Comparison of ENCODE assay signal across 12 cellular contexts in genomic region chr11:118889796-118890195, GRCh38. TPM values are rescaled to one million over a fixed set of nuclear protein-coding genes. Genes with fewer than 3 reads are reported as not detected.
DNase-seq lines count a peak whose midpoint lies in the region; ATAC-seq and TF ChIP-seq lines count a peak whose summit lies in the region.
"Had no signal": no experiment of that assay in that cellular context is flagged by ENCODE, and none has a peak within 500 bp of the region (broad histone marks: within the 10 kb centered on the region; RNA-seq: fewer than 3 reads in every experiment).

No MANE protein-coding gene starts in this region.

- H3K9me3 ChIP-seq in body of pancreas (no peaks in the 10 kb centered on the region), hepatocyte (ENCODE audit: low read depth) (no peaks in the 10 kb centered on the region), gastrocnemius medialis (no peaks in the 10 kb centered on the region)

- in situ Hi-C loops in gastrocnemius medialis (cut with MboI; ENCODE audit: low sequenced_read_pairs in 4 of 4), result no loop called here

- peak; percentile 72 for ATAC-seq in body of pancreas
- peak; percentile 35 to 43 for ATAC-seq in gastrocnemius medialis
- ATAC-seq in GM19023 (IDR thresholded peaks at IDR 0.05; ENCODE audit: unreplicated experiment), result no peak
- ATAC-seq in HG03039 (IDR thresholded peaks at IDR 0.05; ENCODE audit: unreplicated experiment), result no peak

- H3K27ac ChIP-seq in body of pancreas, result peak overlapping the region; percentile 11 to 64 (median 54)
- no peak overlapping the region for H3K27ac ChIP-seq in hepatocyte
- H3K27ac ChIP-seq in gastrocnemius medialis, result peak overlapping the region in 3 of 4 donors; percentile 14 to 41 (median 35)

- H3K4me2 ChIP-seq in hepatocyte, result no peak overlapping the region

- WGBS in body of pancreas, 2 donors, result 37 to 39% methylated on average over 2 to 5 of the region's 5 CpGs
- 54% methylated on average over 5 of the region's 5 CpGs for WGBS in hepatocyte (ENCODE audit: low lambda C conversion rate, missing lambda C conversion rate)

- intact Hi-C loops in body of pancreas (cut with DNase I), result loop anchor here (10.0 kb wide), 1 partner anchor 85 kb away; no protein-coding TSS in a partner anchor
- intact Hi-C loops in gastrocnemius medialis (cut with DNase I; ENCODE audit: low total_unique reads), result no loop called here

- no peaks in the 10 kb centered on the region for H3K79me2 ChIP-seq in hepatocyte

- peak in 2 of 3 donors; percentile 17 to 44 for TF ChIP-seq POLR2A in body of pancreas (IDR thresholded peaks at IDR 0.05)
- no peak for TF ChIP-seq POLR2A in gastrocnemius medialis (IDR thresholded peaks at IDR 0.05)

- H3K4me3 ChIP-seq in body of pancreas (no peak overlapping the region), hepatocyte (no peak overlapping the region), gastrocnemius medialis (no peak overlapping the region)

- no peaks in the 10 kb centered on the region for H3K36me3 ChIP-seq in body of pancreas (replicated peaks in 1 of 2; ENCODE audit: insufficient read depth in 1 of 2, low read depth in 2 of 2)
- H3K36me3 ChIP-seq in hepatocyte (replicated peaks; ENCODE audit: insufficient read depth, low read depth), result no peaks in the 10 kb centered on the region
- no peaks in the 10 kb centered on the region for H3K36me3 ChIP-seq in gastrocnemius medialis

- no peaks in the 10 kb centered on the region for H3K27me3 ChIP-seq in body of pancreas
- H3K27me3 ChIP-seq in hepatocyte, result no peaks in the 10 kb centered on the region
- no peaks in the 10 kb centered on the region for H3K27me3 ChIP-seq in gastrocnemius medialis

- no peaks in the 10 kb centered on the region for H3K9me2 ChIP-seq in hepatocyte (replicated peaks; ENCODE audit: insufficient read depth)

- peak; percentile 76 for DNase-seq in EL
- DNase-seq in body of pancreas, result peak; percentile 63 to 90 (median 80)
- DNase-seq in hepatocyte (ENCODE audit: low spot score), result peak; percentile 31
- peak in 1 of 2 donors; percentile 66 for DNase-seq in gastrocnemius medialis
- no peak for DNase-seq in DMS53 (lab: John Stamatoyannopoulos, UW)
- no peak for DNase-seq in activated naive CD4-positive, alpha-beta T cell (lab: John Stamatoyannopoulos, UW)
- DNase-seq: activated gamma-delta T cell, NCI-H510A had no signal

- H4K20me1 ChIP-seq in hepatocyte (ENCODE audit: insufficient read depth, poor library complexity, severe bottlenecking), result no peaks in the 10 kb centered on the region

- no peak overlapping the region for H2AFZ ChIP-seq in hepatocyte

- TF ChIP-seq CTCF in body of pancreas (IDR thresholded peaks at IDR 0.05), result peak in 1 of 7 experiments; percentile 17
- no peak for TF ChIP-seq CTCF in hepatocyte (IDR thresholded peaks at IDR 0.05; ENCODE audit: poor library complexity)
- TF ChIP-seq CTCF in gastrocnemius medialis (IDR thresholded peaks at IDR 0.05 in 4 of 5, conservative IDR thresholded peaks at IDR 0.05 in 1 of 5), result no peak

- peaks cover 53% of the 10 kb centered on the region for H3K4me1 ChIP-seq in body of pancreas
- peaks cover 6% of the 10 kb centered on the region for H3K4me1 ChIP-seq in hepatocyte (ENCODE audit: insufficient read depth)
- peaks cover 28 to 31% of the 10 kb centered on the region in 2 donors for H3K4me1 ChIP-seq in gastrocnemius medialis

RNA-seq across cellular contexts. Expression of gene CXCR5, which starts 6.1 kb away (rescaled TPM):
- total RNA-seq in body of pancreas (not detected), hepatocyte (not detected in 2 replicates), gastrocnemius medialis (not detected)
- polyA plus RNA-seq in hepatocyte, result 0.11 and 0.29 TPM in 2 replicates
- total RNA-seq: Daoy, neural crest cell had no signal

RNA-seq across cellular contexts. Expression of gene BCL9L, which starts 35.9 kb away (rescaled TPM):
- total RNA-seq in body of pancreas (10 to 100 TPM; 13.2 to 16.5 TPM), hepatocyte (7.8 and 25.3 TPM in 2 replicates), gastrocnemius medialis (10 to 100 TPM; 17.1 to 35.6 (median 23.8) TPM)
- 18.0 and 18.1 TPM in 2 replicates for polyA plus RNA-seq in hepatocyte

Comparison
In these comparisons a context has a peak if more than half of its experiments do, and no peak if none do; other contexts are left out.
1. DNase-seq: peak in EL (single experiment), body of pancreas (4 of 4) and hepatocyte (single experiment); none in DMS53 (single experiment) and activated naive CD4-positive, alpha-beta T cell (0 of 4).
2. ATAC-seq: peak in body of pancreas (single experiment) and gastrocnemius medialis (2 of 2); none in GM19023 (single experiment) and HG03039 (single experiment).
3. POLR2A ChIP-seq: peak in body of pancreas (2 of 3); none in gastrocnemius medialis (0 of 2).